ENCODE assay signal across 10 cellular contexts in genomic region chr7:1461640-1462375, GRCh38. TPM values are rescaled to one million over a fixed set of nuclear protein-coding genes. Genes with fewer than 3 reads are reported as not detected.
DNase-seq lines count a peak whose midpoint lies in the region; ATAC-seq, FAIRE-seq and TF ChIP-seq lines count a peak whose summit lies in the region.
"Had no signal": no experiment of that assay in that cellular context is flagged by ENCODE, and none has a peak within 500 bp of the region (broad histone marks: within the 10 kb centered on the region; RNA-seq: fewer than 3 reads in every experiment).

No MANE protein-coding gene starts in this region.

- no peaks in the 10 kb centered on the region for H3K9me3 Mint-ChIP-seq in dendritic cell treated with granulocyte-macrophage colony-stimulating factor and Interleukin-4, amounts not matched to agents 40 ng/mL and 50 ng/mL, for 4 days
- peaks cover 0 to 2% (median 0%) of the 10 kb centered on the region in 9 donors for H3K9me3 Mint-ChIP-seq in naive thymus-derived CD8-positive, alpha-beta T cell

- no peak for TF ChIP-seq CTCF in left ventricle myocardium inferior (IDR thresholded peaks at IDR 0.05; ENCODE audit: borderline replicate concordance)

- peaks cover 5% of the 10 kb centered on the region for H3K27me3 Mint-ChIP-seq in dendritic cell treated with granulocyte-macrophage colony-stimulating factor and Interleukin-4, amounts not matched to agents 40 ng/mL and 50 ng/mL, for 4 days
- H3K27me3 Mint-ChIP-seq in naive thymus-derived CD8-positive, alpha-beta T cell = no peaks in the 10 kb centered on the region

- H3K27ac ChIP-seq in left ventricle myocardium inferior (replicated peaks) = peak overlapping the region; percentile 90
- H3K27ac ChIP-seq: BLaER1 had no signal

- intact Hi-C loops in left ventricle myocardium inferior (cut with micrococcal nuclease) (no loop called here), Right ventricle myocardium inferior (cut with DNase I) (no loop called here)
- intact Hi-C loops in dendritic cell treated with granulocyte-macrophage colony-stimulating factor and Interleukin-4, amounts not matched to agents 40 ng/mL and 50 ng/mL, for 4 days (cut with micrococcal nuclease) = no loop called here

- peak; percentile 85 for FAIRE-seq in urothelium cell line (lab: Jason Lieb, UNC)

- H3K4me1 Mint-ChIP-seq in dendritic cell treated with granulocyte-macrophage colony-stimulating factor and Interleukin-4, amounts not matched to agents 40 ng/mL and 50 ng/mL, for 4 days (ENCODE audit: low read depth) = peaks cover 50% of the 10 kb centered on the region
- H3K4me1 Mint-ChIP-seq in naive thymus-derived CD8-positive, alpha-beta T cell = peaks cover 11 to 34% (median 23%) of the 10 kb centered on the region in 4 donors

- peak overlapping the region; percentile 95 for H3K4me3 ChIP-seq in left ventricle myocardium inferior
- H3K4me3 ChIP-seq: BLaER1 had no signal

- peaks cover 7% of the 10 kb centered on the region for H3K36me3 Mint-ChIP-seq in dendritic cell treated with granulocyte-macrophage colony-stimulating factor and Interleukin-4, amounts not matched to agents 40 ng/mL and 50 ng/mL, for 4 days (ENCODE audit: low read depth)
- H3K36me3 Mint-ChIP-seq in naive thymus-derived CD8-positive, alpha-beta T cell = no peaks in the 10 kb centered on the region

- POLR2A ChIA-PET in naive thymus-derived CD8-positive, alpha-beta T cell (lab: Charles Lee) = no interaction called here

- H3K4me3 Mint-ChIP-seq in dendritic cell treated with granulocyte-macrophage colony-stimulating factor and Interleukin-4, amounts not matched to agents 40 ng/mL and 50 ng/mL, for 4 days = peak overlapping the region; percentile 86
- peak overlapping the region in 7 of 10 donors; percentile 0 to 46 (median 14) for H3K4me3 Mint-ChIP-seq in naive thymus-derived CD8-positive, alpha-beta T cell

- H3K27ac Mint-ChIP-seq in dendritic cell treated with granulocyte-macrophage colony-stimulating factor and Interleukin-4, amounts not matched to agents 40 ng/mL and 50 ng/mL, for 4 days = peak overlapping the region; percentile 89
- H3K27ac Mint-ChIP-seq in naive thymus-derived CD8-positive, alpha-beta T cell = peak overlapping the region; percentile 13 to 82 (median 52)

- no peaks in the 10 kb centered on the region for H3K36me3 ChIP-seq in left ventricle myocardium inferior
- H3K36me3 ChIP-seq: BLaER1 had no signal

- peaks cover 63% of the 10 kb centered on the region for H3K4me1 ChIP-seq in left ventricle myocardium inferior

- no peaks in the 10 kb centered on the region for H3K9me3 ChIP-seq in left ventricle myocardium inferior (replicated peaks)
- H3K9me3 ChIP-seq: BLaER1 had no signal

- DNase-seq in left ventricle myocardium inferior (no peak), Right ventricle myocardium inferior (ENCODE audit: missing footprints) (no peak), urothelium cell line (ENCODE audit: low spot score) (no peak)
- no peak for DNase-seq in naive thymus-derived CD8-positive, alpha-beta T cell
- DNase-seq: activated T-cell treated with anti-CD3 and anti-CD28 coated beads, Interleukin-2, amount 50 U/mL, for 48 hours had no signal

- ATAC-seq in Right ventricle myocardium inferior (no peak), HG02642 (IDR thresholded peaks at IDR 0.05; ENCODE audit: poor library complexity, unreplicated experiment) (no peak), GM19452 (IDR thresholded peaks at IDR 0.05; ENCODE audit: unreplicated experiment) (no peak), GM19397 (IDR thresholded peaks at IDR 0.05; ENCODE audit: unreplicated experiment) (no peak)
- ATAC-seq in naive thymus-derived CD8-positive, alpha-beta T cell = no peak

- no peaks in the 10 kb centered on the region for H3K27me3 ChIP-seq in left ventricle myocardium inferior (ENCODE audit: low read depth)

RNA-seq across cellular contexts. Expression of gene MICALL2, which starts 2.5 kb away (rescaled TPM):
- total RNA-seq in left ventricle myocardium inferior (8.3 TPM), Right ventricle myocardium inferior (9.0 TPM)
- 1 to 10 TPM; 3.5 to 4.6 TPM for total RNA-seq in naive thymus-derived CD8-positive, alpha-beta T cell
- 1 to 10 TPM in 1 of 3 donors, under 1 TPM in 1, not detected in 1; 0.85 to 1.5 TPM for polyA plus RNA-seq in naive thymus-derived CD8-positive, alpha-beta T cell

RNA-seq across cellular contexts. Expression of gene INTS1, which starts 42.4 kb away (rescaled TPM):
- total RNA-seq in left ventricle myocardium inferior (29.9 TPM), Right ventricle myocardium inferior (25.8 TPM)
- 100 to 1,000 TPM; 129 to 136 TPM for total RNA-seq in naive thymus-derived CD8-positive, alpha-beta T cell
- polyA plus RNA-seq in naive thymus-derived CD8-positive, alpha-beta T cell = 10 to 100 TPM in 2 of 3 donors, 1 to 10 TPM in 1; 9.1 to 24.6 (median 18.5) TPM
